Comparison of ENCODE assay signal across 8 cellular contexts in the genomic region with DNA sequence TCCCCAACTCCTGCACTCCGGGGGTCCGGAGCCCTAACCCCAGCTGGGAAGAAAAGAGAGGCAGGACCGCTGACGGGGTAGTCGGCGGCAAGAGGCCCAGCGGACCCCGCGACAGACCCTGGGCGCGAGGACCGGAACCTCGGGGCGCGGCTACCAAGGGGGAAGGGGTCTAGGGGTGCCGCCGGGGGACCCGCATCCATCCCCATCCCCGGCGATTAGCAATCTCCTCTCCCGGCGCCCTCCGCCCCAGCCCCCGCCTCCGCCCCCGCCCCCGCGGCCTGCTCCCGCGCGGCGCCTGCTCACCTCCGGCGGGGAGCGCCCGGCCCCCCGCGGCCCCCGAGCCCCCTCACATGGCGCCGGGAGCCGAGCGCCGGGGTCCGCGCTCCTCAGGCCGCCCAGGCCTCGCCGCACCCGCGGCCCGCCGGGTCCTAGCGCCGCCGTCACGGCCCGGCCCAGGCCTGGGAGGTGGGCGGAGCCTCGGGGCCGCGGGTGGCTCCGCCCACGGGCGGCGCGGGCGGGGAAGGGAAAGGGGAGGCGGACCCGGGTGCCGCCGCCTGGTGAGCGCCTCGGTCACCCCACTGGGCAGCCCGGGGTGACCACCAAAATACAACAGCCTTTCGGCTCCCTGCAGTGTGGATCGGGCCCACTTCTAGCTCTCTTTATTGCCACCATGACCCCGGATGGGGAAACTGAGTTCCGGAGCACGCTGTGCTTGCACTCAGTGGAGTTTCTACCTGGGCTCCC. TPM values are rescaled to one million over a fixed set of nuclear protein-coding genes. Genes with fewer than 3 reads are reported as not detected.
DNase-seq lines count a peak whose midpoint lies in the region; ATAC-seq, FAIRE-seq and TF ChIP-seq lines count a peak whose summit lies in the region.

Gene ST6GALNAC6, minus strand, starts transcription at position 404 of the 744 bp plus-strand sequence. CDS start 1,622 bp downstream, outside the sequence.

- H3K36me3 ChIP-seq in NT2/D1 (ENCODE audit: insufficient read depth, insufficient read length, low read length), result peaks cover 22% of the 10 kb centered on the region

- FAIRE-seq in A549 (lab: Jason Lieb, UNC), result no peak

- H3K4me2 ChIP-seq in A549, result peak within 1 kb of the TSS; percentile 94

- peak within 1 kb of the TSS; percentile 81 for H3K9ac ChIP-seq in NT2/D1 (ENCODE audit: insufficient read length, low read depth)

- ATAC-seq in A549, result peak; percentile 74
- peak; percentile 39 for ATAC-seq in HG03064 (IDR thresholded peaks at IDR 0.05; ENCODE audit: low read depth, unreplicated experiment)
- peak; percentile 83 for ATAC-seq in esophagus mucosa
- ATAC-seq in stimulated activated naive B cell treated with anti-CD40 and anti-IgM and Interleukin-4, amounts not matched to agents 10 μg/mL and 1 μg/mL and 100 μg/mL, for 72 hours (replicated peaks), result peak; percentile 70 to 77

- CTCF ChIA-PET in A549 (lab: Yijun Ruan, JAX), result interaction anchor here (0.6 to 4.3 kb wide), 7 partner anchors 9 to 165 kb away, joined by 3 to 27 read pairs (median 3); partner anchors contain the start of genes CDK9 and TOR2A

- peak within 1 kb of the TSS; percentile 87 to 92 for H3K4me3 Mint-ChIP-seq in stimulated activated naive B cell treated with anti-CD40 and anti-IgM and Interleukin-4, amounts not matched to agents 10 μg/mL and 1 μg/mL and 100 μg/mL, for 72 hours

- TF ChIP-seq EP300 in A549 (IDR thresholded peaks at IDR 0.05), result no peak

- POLR2A ChIA-PET in A549 (lab: Yijun Ruan, JAX), result no interaction called here

- peaks cover 31 to 66% of the 10 kb centered on the region in 2 donors for H3K4me1 Mint-ChIP-seq in stimulated activated naive B cell treated with anti-CD40 and anti-IgM and Interleukin-4, amounts not matched to agents 10 μg/mL and 1 μg/mL and 100 μg/mL, for 72 hours

- H3K27me3 Mint-ChIP-seq in stimulated activated naive B cell treated with anti-CD40 and anti-IgM and Interleukin-4, amounts not matched to agents 10 μg/mL and 1 μg/mL and 100 μg/mL, for 72 hours, result no peaks in the 10 kb centered on the region

- peaks cover 31 to 44% of the 10 kb centered on the region in 2 donors for H3K36me3 Mint-ChIP-seq in stimulated activated naive B cell treated with anti-CD40 and anti-IgM and Interleukin-4, amounts not matched to agents 10 μg/mL and 1 μg/mL and 100 μg/mL, for 72 hours

- peaks cover 8% of the 10 kb centered on the region; the same call in 1 of the 3 replicates for H3K9me3 ChIP-seq in A549
- H3K9me3 ChIP-seq in NT2/D1 (ENCODE audit: insufficient read depth, low read length), result no peaks in the 10 kb centered on the region

- TF ChIP-seq POLR2A in A549 (IDR thresholded peaks at IDR 0.05; ENCODE audit: low read length), result peak; percentile 36
- peak; percentile 70 for TF ChIP-seq POLR2A in GM15510 (IDR thresholded peaks at IDR 0.05; ENCODE audit: borderline replicate concordance, extremely low read depth, insufficient read length)

- WGBS in A549 (ENCODE audit: missing lambda C conversion rate), result 41% methylated on average over 5 of the region's 80 CpGs

- peak within 1 kb of the TSS; percentile 76 for H3K4me3 ChIP-seq in A549
- H3K4me3 ChIP-seq in NT2/D1 (ENCODE audit: insufficient read length, low read depth), result peak within 1 kb of the TSS; percentile 69

- H3K4me1 ChIP-seq in A549 (peaks cover 33% of the 10 kb centered on the region), NT2/D1 (ENCODE audit: insufficient read depth, insufficient read length) (peaks cover 26% of the 10 kb centered on the region)

- TF ChIP-seq RAD21 in A549 (conservative IDR thresholded peaks at IDR 0.05 in 1 of 2, IDR thresholded peaks at IDR 0.05 in 1 of 2), result no peak

- H3K27ac ChIP-seq in A549, result peak within 1 kb of the TSS; percentile 85 to 94

- DNase-seq in A549 (ENCODE audit: low read depth in 1 of 2, low spot score in 1 of 2), result peak; percentile 65 to 69
- no peak for DNase-seq in NT2/D1 (ENCODE audit: low read depth, low spot score)
- DNase-seq in activated T-cell treated with anti-CD3 and anti-CD28 coated beads, Interleukin-2, amount 50 U/mL, for 48 hours, result peak; percentile 80 to 85
- no peak for DNase-seq in mucosa of gallbladder (ENCODE audit: low spot score)
- peak; percentile 71 for DNase-seq in stimulated activated naive B cell treated with anti-CD40 and anti-IgM and Interleukin-4, amounts not matched to agents 10 μg/mL and 1 μg/mL and 100 μg/mL, for 72 hours

- H3K27me3 ChIP-seq in NT2/D1 (ENCODE audit: insufficient read depth, insufficient read length), result peaks cover 5% of the 10 kb centered on the region

- H3K27ac Mint-ChIP-seq in stimulated activated naive B cell treated with anti-CD40 and anti-IgM and Interleukin-4, amounts not matched to agents 10 μg/mL and 1 μg/mL and 100 μg/mL, for 72 hours, result peak within 1 kb of the TSS; percentile 94

- TF ChIP-seq CTCF in A549 (IDR thresholded peaks at IDR 0.05), result no peak

- peaks cover 0 to 4% of the 10 kb centered on the region in 2 donors for H3K9me3 Mint-ChIP-seq in stimulated activated naive B cell treated with anti-CD40 and anti-IgM and Interleukin-4, amounts not matched to agents 10 μg/mL and 1 μg/mL and 100 μg/mL, for 72 hours

TF ChIP-seq in A549, 52 proteins besides CTCF, POLR2A, EP300 and RAD21 (continues in another document):
- no peak for TF ChIP-seq CBX2 (IDR thresholded peaks at IDR 0.05; ENCODE audit: borderline replicate concordance, low read depth)
- no peak for TF ChIP-seq RNF2 (IDR thresholded peaks at IDR 0.05; ENCODE audit: borderline replicate concordance, low read depth)
- TF ChIP-seq JUNB (IDR thresholded peaks at IDR 0.05), result no peak
- 0 out of 2 replicates have a peak, but pooled peaks have one; percentile 26 for TF ChIP-seq MYC (IDR thresholded peaks at IDR 0.05; ENCODE audit: borderline replicate concordance, low read length)
- no peak for TF ChIP-seq ZNF302 (CRISPR knock-in tag; IDR thresholded peaks at IDR 0.05)
- no peak for TF ChIP-seq EHF (CRISPR knock-in tag; IDR thresholded peaks at IDR 0.05)
- no peak for TF ChIP-seq RCOR1 (IDR thresholded peaks at IDR 0.05; ENCODE audit: low read depth, low read length)
- TF ChIP-seq FOSL2 (IDR thresholded peaks at IDR 0.05), result no peak
- no peak for TF ChIP-seq FOSL2 (CRISPR knock-in tag; IDR thresholded peaks at IDR 0.05)
- no peak for TF ChIP-seq NFE2L2 (conservative IDR thresholded peaks at IDR 0.05; ENCODE audit: low read length)
- TF ChIP-seq, protein P1, sequence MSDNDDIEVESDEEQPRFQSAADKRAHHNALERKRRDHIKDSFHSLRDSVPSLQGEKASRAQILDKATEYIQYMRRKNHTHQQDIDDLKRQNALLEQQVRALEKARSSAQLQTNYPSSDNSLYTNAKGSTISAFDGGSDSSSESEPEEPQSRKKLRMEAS (IDR thresholded peaks at IDR 0.05), result no peak; the same call in 1 of the 2 replicates
- TF ChIP-seq, protein P2, sequence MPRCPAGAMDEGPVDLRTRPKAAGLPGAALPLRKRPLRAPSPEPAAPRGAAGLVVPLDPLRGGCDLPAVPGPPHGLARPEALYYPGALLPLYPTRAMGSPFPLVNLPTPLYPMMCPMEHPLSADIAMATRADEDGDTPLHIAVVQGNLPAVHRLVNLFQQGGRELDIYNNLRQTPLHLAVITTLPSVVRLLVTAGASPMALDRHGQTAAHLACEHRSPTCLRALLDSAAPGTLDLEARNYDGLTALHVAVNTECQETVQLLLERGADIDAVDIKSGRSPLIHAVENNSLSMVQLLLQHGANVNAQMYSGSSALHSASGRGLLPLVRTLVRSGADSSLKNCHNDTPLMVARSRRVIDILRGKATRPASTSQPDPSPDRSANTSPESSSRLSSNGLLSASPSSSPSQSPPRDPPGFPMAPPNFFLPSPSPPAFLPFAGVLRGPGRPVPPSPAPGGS (IDR thresholded peaks at IDR 0.05), result 0 out of 3 replicates have a peak, but pooled peaks have one; percentile 35
- no peak for TF ChIP-seq HOXB13 (CRISPR knock-in tag; IDR thresholded peaks at IDR 0.05; ENCODE audit: low read depth)
- TF ChIP-seq ZSCAN20 (CRISPR knock-in tag; IDR thresholded peaks at IDR 0.05), result no peak
- peak in 1 of 2 experiments; percentile 55; a peak in 1 of 5 replicates for TF ChIP-seq JUN (IDR thresholded peaks at IDR 0.05)
- TF ChIP-seq, protein P3, sequence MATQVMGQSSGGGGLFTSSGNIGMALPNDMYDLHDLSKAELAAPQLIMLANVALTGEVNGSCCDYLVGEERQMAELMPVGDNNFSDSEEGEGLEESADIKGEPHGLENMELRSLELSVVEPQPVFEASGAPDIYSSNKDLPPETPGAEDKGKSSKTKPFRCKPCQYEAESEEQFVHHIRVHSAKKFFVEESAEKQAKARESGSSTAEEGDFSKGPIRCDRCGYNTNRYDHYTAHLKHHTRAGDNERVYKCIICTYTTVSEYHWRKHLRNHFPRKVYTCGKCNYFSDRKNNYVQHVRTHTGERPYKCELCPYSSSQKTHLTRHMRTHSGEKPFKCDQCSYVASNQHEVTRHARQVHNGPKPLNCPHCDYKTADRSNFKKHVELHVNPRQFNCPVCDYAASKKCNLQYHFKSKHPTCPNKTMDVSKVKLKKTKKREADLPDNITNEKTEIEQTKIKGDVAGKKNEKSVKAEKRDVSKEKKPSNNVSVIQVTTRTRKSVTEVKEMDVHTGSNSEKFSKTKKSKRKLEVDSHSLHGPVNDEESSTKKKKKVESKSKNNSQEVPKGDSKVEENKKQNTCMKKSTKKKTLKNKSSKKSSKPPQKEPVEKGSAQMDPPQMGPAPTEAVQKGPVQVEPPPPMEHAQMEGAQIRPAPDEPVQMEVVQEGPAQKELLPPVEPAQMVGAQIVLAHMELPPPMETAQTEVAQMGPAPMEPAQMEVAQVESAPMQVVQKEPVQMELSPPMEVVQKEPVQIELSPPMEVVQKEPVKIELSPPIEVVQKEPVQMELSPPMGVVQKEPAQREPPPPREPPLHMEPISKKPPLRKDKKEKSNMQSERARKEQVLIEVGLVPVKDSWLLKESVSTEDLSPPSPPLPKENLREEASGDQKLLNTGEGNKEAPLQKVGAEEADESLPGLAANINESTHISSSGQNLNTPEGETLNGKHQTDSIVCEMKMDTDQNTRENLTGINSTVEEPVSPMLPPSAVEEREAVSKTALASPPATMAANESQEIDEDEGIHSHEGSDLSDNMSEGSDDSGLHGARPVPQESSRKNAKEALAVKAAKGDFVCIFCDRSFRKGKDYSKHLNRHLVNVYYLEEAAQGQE (IDR thresholded peaks at IDR 0.05), result no peak
- TF ChIP-seq HOXB5 (CRISPR knock-in tag; IDR thresholded peaks at IDR 0.05), result no peak

RNA-seq across cellular contexts. Expression of gene ST6GALNAC6, which starts in this region (rescaled TPM):
- polyA plus RNA-seq in A549 (2011; rRNA removed), result 8.2 and 14.7 TPM in 2 replicates
- 12.7 and 16.0 TPM in 2 replicates for polyA plus RNA-seq in A549 (2012; cell fraction: cytosol; rRNA removed)
- polyA plus RNA-seq in A549 (2012; cell fraction: nucleus; rRNA removed), result 36.6 and 37.6 TPM in 2 replicates
- 15.8 to 25.2 TPM (median 22.0 TPM) in 3 replicates for polyA plus RNA-seq in A549 (2017; fragmentation: RNase III; extraction: RNeasy Plus Mini Kit Qiagen cat#74134 plus additional on column Dnase treatment)
- polyA minus RNA-seq in A549 (2011; rRNA and poly(A)+ RNA removed), result 15.6 and 18.6 TPM in 2 replicates
- 13.0 TPM for total RNA-seq in esophagus mucosa
- 67.0 TPM for total RNA-seq in mucosa of gallbladder

Comparison
In these comparisons a context has a peak if more than half of its experiments do, and no peak if none do; other contexts are left out.
1. DNase-seq: peak in A549 (2 of 2), activated T-cell treated with anti-CD3 and anti-CD28 coated beads, Interleukin-2, amount 50 U/mL, for 48 hours (2 of 2) and stimulated activated naive B cell treated with anti-CD40 and anti-IgM and Interleukin-4, amounts not matched to agents 10 μg/mL and 1 μg/mL and 100 μg/mL, for 72 hours (single experiment); none in NT2/D1 (single experiment) and mucosa of gallbladder (single experiment).
2. Peak in every context shown above with its lines, with median percentiles within 50 percentile points of each other: ATAC-seq.